ENCODE assay signal across 16 cellular contexts in genomic region chr18:77078671-77079070, GRCh38. TPM values are rescaled to one million over a fixed set of nuclear protein-coding genes. Genes with fewer than 3 reads are reported as not detected.
DNase-seq lines count a peak whose midpoint lies in the region; ATAC-seq and TF ChIP-seq lines count a peak whose summit lies in the region.
"Had no signal": no experiment of that assay in that cellular context is flagged by ENCODE, and none has a peak within 500 bp of the region (broad histone marks: within the 10 kb centered on the region; RNA-seq: fewer than 3 reads in every experiment).

No MANE protein-coding gene starts in this region.

- H3K4me3 ChIP-seq in BLaER1 treated with 17β-estradiol and CSF1 and Interleukin-3, amounts not matched to agents 10 nM and 100 nM, result no peak overlapping the region
- H3K4me3 ChIP-seq in HEK293 (ENCODE audit: low read depth, low read length), result no peak overlapping the region
- H3K4me3 ChIP-seq in brain microvascular endothelial cell (ENCODE audit: low read depth, low read length), result no peak overlapping the region
- H3K4me3 ChIP-seq: GM23248 had no signal

- peak overlapping the region in 5 of 11 experiments; percentile 3 to 34 (median 21); a peak in 3 of 22 replicates for H3K9ac ChIP-seq in BLaER1 treated with 17β-estradiol and CSF1 and Interleukin-3, amounts not matched to agents 10 nM and 100 nM
- H3K9ac ChIP-seq: GM23248 had no signal

- H3K4me3 Mint-ChIP-seq in natural killer cell, result no peak overlapping the region
- no peak overlapping the region for H3K4me3 Mint-ChIP-seq in activated T-helper 2 cell treated with anti-CD3 and anti-CD28 coated beads, Interferon-gamma antibody, Interleukin-2, Interleukin-4, amounts not matched to agents 10 μg/mL and 5 μg/mL and 100 μg/mL, durations not matched to agents 14 hours and 24 hours and 36 hours (ENCODE audit: low read depth)
- H3K4me3 Mint-ChIP-seq: activated B cell treated with CpG ODN at 0.5 μM for 24 hours had no signal

- H3K27ac ChIP-seq in BLaER1 treated with 17β-estradiol and CSF1 and Interleukin-3, amounts not matched to agents 10 nM and 100 nM, result peak overlapping the region in 10 of 11 experiments; percentile 42 to 89 (median 64); a peak in 19 of 22 replicates
- no peak overlapping the region for H3K27ac ChIP-seq in HEK293 (ENCODE audit: extremely low read depth, low read depth, low read length)
- H3K27ac ChIP-seq in brain microvascular endothelial cell, result peak overlapping the region; percentile 65
- H3K27ac ChIP-seq: GM23248 had no signal

- intact Hi-C loops in natural killer cell (cut with micrococcal nuclease), result no loop called here
- intact Hi-C loops in activated T-helper 2 cell treated with anti-CD3 and anti-CD28 coated beads, Interferon-gamma antibody, Interleukin-2, Interleukin-4, amounts not matched to agents 10 μg/mL and 5 μg/mL and 100 μg/mL, durations not matched to agents 14 hours and 24 hours and 36 hours (cut with micrococcal nuclease), result no loop called here

- H3K36me3 Mint-ChIP-seq in natural killer cell, result no peaks in the 10 kb centered on the region
- peaks cover 61% of the 10 kb centered on the region for H3K36me3 Mint-ChIP-seq in activated T-helper 2 cell treated with anti-CD3 and anti-CD28 coated beads, Interferon-gamma antibody, Interleukin-2, Interleukin-4, amounts not matched to agents 10 μg/mL and 5 μg/mL and 100 μg/mL, durations not matched to agents 14 hours and 24 hours and 36 hours (ENCODE audit: low read depth)

- DNase-seq in brain microvascular endothelial cell, result no peak
- DNase-seq in natural killer cell, result peak; percentile 15
- DNase-seq in activated T-helper 2 cell treated with anti-CD3 and anti-CD28 coated beads, Interferon-gamma antibody, Interleukin-2, Interleukin-4, amounts not matched to agents 10 μg/mL and 5 μg/mL and 100 μg/mL, durations not matched to agents 14 hours and 24 hours and 36 hours (ENCODE audit: low spot score), result no peak
- no peak for DNase-seq in T-helper 1 cell
- DNase-seq: activated B cell treated with CpG ODN at 0.5 μM for 24 hours; foreskin melanocyte; NCI-H2081 treated with DMSO at 0.1 percent for 48 hours; NCI-H748 treated with DMSO at 0.1 percent for 48 hours; retina; stimulated activated CD4-positive, alpha-beta T cell treated with anti-CD3 and anti-CD28 coated beads, Interleukin-4, amount 100 ng/mL, for 4 hours; stimulated activated naive CD8-positive, alpha-beta T cell treated with anti-CD3 and anti-CD28 coated beads, Interleukin-15, Interleukin-2, amounts not matched to agents 100 U/mL and 50 U/mL, for 24 hours had no signal

- no peaks in the 10 kb centered on the region for H3K27me3 Mint-ChIP-seq in natural killer cell (ENCODE audit: low read depth in 2 of 2)
- no peaks in the 10 kb centered on the region for H3K27me3 Mint-ChIP-seq in activated T-helper 2 cell treated with anti-CD3 and anti-CD28 coated beads, Interferon-gamma antibody, Interleukin-2, Interleukin-4, amounts not matched to agents 10 μg/mL and 5 μg/mL and 100 μg/mL, durations not matched to agents 14 hours and 24 hours and 36 hours (ENCODE audit: low read depth)
- H3K27me3 Mint-ChIP-seq: activated B cell treated with CpG ODN at 0.5 μM for 24 hours had no signal

- no peak for ATAC-seq in natural killer cell
- no peak for ATAC-seq in HG03521 (IDR thresholded peaks at IDR 0.05; ENCODE audit: unreplicated experiment)
- ATAC-seq in GM21737 (IDR thresholded peaks at IDR 0.05; ENCODE audit: unreplicated experiment), result no peak
- ATAC-seq: stimulated activated naive CD8-positive, alpha-beta T cell treated with anti-CD3 and anti-CD28 coated beads, Interleukin-15, Interleukin-2, amounts not matched to agents 100 U/mL and 50 U/mL, for 24 hours had no signal

- H3K36me3 ChIP-seq in BLaER1 treated with 17β-estradiol and CSF1 and Interleukin-3, amounts not matched to agents 10 nM and 100 nM, result peaks cover 55 to 82% (median 74%) of the 10 kb centered on the region in 11 experiments
- H3K36me3 ChIP-seq in HEK293 (ENCODE audit: control insufficient read depth in 2 of 2, insufficient read depth in 1 of 2, low read length in 2 of 2), result no peaks in the 10 kb centered on the region
- H3K36me3 ChIP-seq in brain microvascular endothelial cell (replicated peaks), result no peaks in the 10 kb centered on the region

- CTCF ChIA-PET in HEK293 (lab: Yijun Ruan, JAX), result interaction anchor here (0.7 to 1.1 kb wide), 2 partner anchors 9 to 17 kb away, joined by 3 to 4 read pairs; no protein-coding TSS in a partner anchor

- H3K4me1 ChIP-seq in BLaER1 treated with 17β-estradiol and CSF1 and Interleukin-3, amounts not matched to agents 10 nM and 100 nM, result peaks cover 41 to 90% (median 81%) of the 10 kb centered on the region in 10 experiments
- H3K4me1 ChIP-seq in HEK293 (ENCODE audit: control insufficient read depth, insufficient read depth, low read length), result no peaks in the 10 kb centered on the region

- H3K4me2 ChIP-seq in BLaER1 treated with 17β-estradiol and CSF1 and Interleukin-3, amounts not matched to agents 10 nM and 100 nM, result peak overlapping the region in 8 of 11 experiments; percentile 1 to 96 (median 69); a peak in 13 of 22 replicates

- in situ Hi-C loops in brain microvascular endothelial cell (cut with HindIII; ENCODE audit: low pct_ligation_motif_present, low sequenced_read_pairs), result no loop called here

- H4K20me1 ChIP-seq in BLaER1 treated with 17β-estradiol and CSF1 and Interleukin-3, amounts not matched to agents 10 nM and 100 nM, result peaks cover 0 to 87% (median 31%) of the 10 kb centered on the region in 11 experiments; a peak in 14 of 22 replicates

- no peaks in the 10 kb centered on the region for H3K27me3 ChIP-seq in BLaER1 treated with 17β-estradiol and CSF1 and Interleukin-3, amounts not matched to agents 10 nM and 100 nM
- H3K27me3 ChIP-seq in brain microvascular endothelial cell (replicated peaks), result no peaks in the 10 kb centered on the region

- H3K4me1 Mint-ChIP-seq in natural killer cell, result peaks cover 85 to 92% of the 10 kb centered on the region in 2 donors
- peaks cover 41% of the 10 kb centered on the region for H3K4me1 Mint-ChIP-seq in activated T-helper 2 cell treated with anti-CD3 and anti-CD28 coated beads, Interferon-gamma antibody, Interleukin-2, Interleukin-4, amounts not matched to agents 10 μg/mL and 5 μg/mL and 100 μg/mL, durations not matched to agents 14 hours and 24 hours and 36 hours (ENCODE audit: low read depth)

- TF ChIP-seq CTCF in HEK293 (tag by site-specific recombination; IDR thresholded peaks at IDR 0.05), result no peak
- TF ChIP-seq CTCF in brain microvascular endothelial cell (IDR thresholded peaks at IDR 0.05; ENCODE audit: low read depth, low read length, missing control alignments), result no peak
- no peak for TF ChIP-seq CTCF in natural killer cell (IDR thresholded peaks at IDR 0.05)

- POLR2A ChIA-PET in HEK293 (lab: Yijun Ruan, JAX), result no interaction called here

- no peaks in the 10 kb centered on the region for H3K9me3 Mint-ChIP-seq in natural killer cell
- no peaks in the 10 kb centered on the region for H3K9me3 Mint-ChIP-seq in activated T-helper 2 cell treated with anti-CD3 and anti-CD28 coated beads, Interferon-gamma antibody, Interleukin-2, Interleukin-4, amounts not matched to agents 10 μg/mL and 5 μg/mL and 100 μg/mL, durations not matched to agents 14 hours and 24 hours and 36 hours
- H3K9me3 Mint-ChIP-seq: activated B cell treated with CpG ODN at 0.5 μM for 24 hours had no signal

- H3K27ac Mint-ChIP-seq in natural killer cell, result peak overlapping the region; percentile 94 to 98
- H3K27ac Mint-ChIP-seq in activated T-helper 2 cell treated with anti-CD3 and anti-CD28 coated beads, Interferon-gamma antibody, Interleukin-2, Interleukin-4, amounts not matched to agents 10 μg/mL and 5 μg/mL and 100 μg/mL, durations not matched to agents 14 hours and 24 hours and 36 hours, result no peak overlapping the region

- H3K9me3 ChIP-seq in BLaER1 treated with 17β-estradiol and CSF1 and Interleukin-3, amounts not matched to agents 10 nM and 100 nM (replicated peaks in 1 of 11), result peaks cover 0 to 14% (median 12%) of the 10 kb centered on the region in 11 experiments; a peak in 18 of 22 replicates
- H3K9me3 ChIP-seq in HEK293 (ENCODE audit: control insufficient read depth, insufficient read depth, low read depth, low read length), result no peaks in the 10 kb centered on the region

TF ChIP-seq in HEK293, 187 proteins besides CTCF, POLR2A, EP300 and RAD21 (continues in another document):
- TF ChIP-seq ZNF311 (tag by site-specific recombination; IDR thresholded peaks at IDR 0.05; ENCODE audit: borderline replicate concordance) (no peak), PATZ1 (tag by site-specific recombination; IDR thresholded peaks at IDR 0.05) (no peak), EGR2 (tag by site-specific recombination; IDR thresholded peaks at IDR 0.05; ENCODE audit: low read depth) (no peak), GLIS1 (tag by site-specific recombination; IDR thresholded peaks at IDR 0.05) (peak; percentile 28; the same call in 1 of the 2 replicates), ZNF585B (tag by site-specific recombination; IDR thresholded peaks at IDR 0.05) (no peak), ZIC2 (tag by site-specific recombination; IDR thresholded peaks at IDR 0.05) (peak; percentile 88)

RNA-seq across cellular contexts. Expression of gene MBP, which starts 53.9 kb away (rescaled TPM):
- total RNA-seq in natural killer cell, result 100 to 1,000 TPM; 183 to 344 (median 325) TPM
- 53.7 and 54.3 TPM in 2 replicates for total RNA-seq in activated T-helper 2 cell treated with anti-CD3 and anti-CD28 coated beads, Interferon-gamma antibody, Interleukin-2, Interleukin-4, amounts not matched to agents 10 μg/mL and 5 μg/mL and 100 μg/mL, durations not matched to agents 14 hours and 24 hours and 36 hours
